33 cellular contexts compared by ENCODE assay signal in genomic region chr7:19099194-19099593, GRCh38. TPM values are rescaled to one million over a fixed set of nuclear protein-coding genes. Genes with fewer than 3 reads are reported as not detected.
"Had no signal": no experiment of that assay in that cellular context is flagged by ENCODE, and none has a peak within 500 bp of the region (broad histone marks: within the 10 kb centered on the region; RNA-seq: fewer than 3 reads in every experiment).

No MANE protein-coding gene starts in this region.

- H3K27ac ChIP-seq: left lung, lower lobe of right lung, neural progenitor cell, neutrophil, parathyroid adenoma, right atrium auricular region, right lobe of liver, stomach, thoracic aorta, tibial artery, upper lobe of right lung had no signal

- H3K9me3 Mint-ChIP-seq: natural killer cell; nephron progenitor cell; neural progenitor cell; stimulated activated naive B cell treated with anti-CD40 and anti-IgM and Interleukin-4, amounts not matched to agents 10 μg/mL and 1 μg/mL and 100 μg/mL, for 72 hours had no signal

- H3K27me3 ChIP-seq: right atrium auricular region had no signal

- H3K27ac Mint-ChIP-seq: immature natural killer cell; naive B cell; natural killer cell; nephron progenitor cell; neural progenitor cell; progenitor cell of endocrine pancreas; stimulated activated naive B cell treated with anti-CD40 and anti-IgM and Interleukin-4, amounts not matched to agents 10 μg/mL and 1 μg/mL and 100 μg/mL, for 72 hours had no signal

- DNase-seq: hippocampal formation; immature natural killer cell; kidney; left colon; left lung; lower lobe of right lung; mammary epithelial cell; mesenchymal stem cell; naive B cell; natural killer cell; nephron progenitor cell; occipital lobe; right lobe of liver; stimulated activated CD4-positive, alpha-beta T cell treated with anti-CD3 and anti-CD28 coated beads, Interleukin-1b, Interleukin-23, amount 100 ng/mL, for 48 hours; stimulated activated CD4-positive, alpha-beta T cell treated with anti-CD3 and anti-CD28 coated beads, Interleukin-4, amount 100 ng/mL, for 1 hour; stimulated activated naive B cell treated with anti-CD40 and anti-IgM and Interleukin-4, amounts not matched to agents 10 μg/mL and 1 μg/mL and 100 μg/mL, for 72 hours; stimulated activated naive CD8-positive, alpha-beta T cell treated with anti-CD3 and anti-CD28 coated beads, Interleukin-15, Interleukin-2, amounts not matched to agents 100 U/mL and 50 U/mL, for 24 hours; stomach; tibial artery; upper lobe of right lung had no signal

- H3K36me3 Mint-ChIP-seq: immature natural killer cell; naive B cell; natural killer cell; neural progenitor cell; stimulated activated naive B cell treated with anti-CD40 and anti-IgM and Interleukin-4, amounts not matched to agents 10 μg/mL and 1 μg/mL and 100 μg/mL, for 72 hours had no signal

- H3K4me1 ChIP-seq: left lung, lower lobe of right lung, neural progenitor cell, parathyroid adenoma, right atrium auricular region, right lobe of liver, stomach, tibial artery, upper lobe of right lung had no signal

- H3K9me3 ChIP-seq: left lung, lower lobe of right lung, neutrophil, right atrium auricular region, right lobe of liver, stomach, thoracic aorta, tibial artery, upper lobe of right lung had no signal

- H3K4me1 Mint-ChIP-seq: immature natural killer cell; naive B cell; natural killer cell; nephron progenitor cell; neural progenitor cell; stimulated activated naive B cell treated with anti-CD40 and anti-IgM and Interleukin-4, amounts not matched to agents 10 μg/mL and 1 μg/mL and 100 μg/mL, for 72 hours had no signal

- H3K4me3 ChIP-seq: left lung, lower lobe of right lung, neural progenitor cell, right atrium auricular region, right lobe of liver, smooth muscle cell, stomach, thoracic aorta, tibial artery, upper lobe of right lung had no signal

- H3K4me3 Mint-ChIP-seq: immature natural killer cell; naive B cell; natural killer cell; nephron progenitor cell; neural progenitor cell; stimulated activated naive B cell treated with anti-CD40 and anti-IgM and Interleukin-4, amounts not matched to agents 10 μg/mL and 1 μg/mL and 100 μg/mL, for 72 hours had no signal

- H3K36me3 ChIP-seq: left lung, lower lobe of right lung, neural progenitor cell, neutrophil, right atrium auricular region, right lobe of liver, stomach, thoracic aorta, tibial artery, upper lobe of right lung had no signal

- ATAC-seq: left colon; left lung; lower lobe of right lung; natural killer cell; right lobe of liver; stimulated activated naive B cell treated with anti-CD40 and anti-IgM and Interleukin-4, amounts not matched to agents 10 μg/mL and 1 μg/mL and 100 μg/mL, for 72 hours; stimulated activated naive CD8-positive, alpha-beta T cell treated with anti-CD3 and anti-CD28 coated beads, Interleukin-15, Interleukin-2, amounts not matched to agents 100 U/mL and 50 U/mL, for 24 hours; upper lobe of right lung had no signal

RNA-seq across cellular contexts. Expression of gene TWIST1, which starts 18.2 kb away (rescaled TPM):
- total RNA-seq: lower lobe of right lung, mononuclear cell, natural killer cell, renal cortical epithelial cell, upper lobe of right lung had no signal

RNA-seq across cellular contexts. Expression of gene FERD3L, which starts 46.0 kb away (rescaled TPM):
- total RNA-seq: kidney, left colon, left lung, liver, lower lobe of right lung, mammary epithelial cell, mononuclear cell, natural killer cell, occipital lobe, osteocyte, progenitor cell of endocrine pancreas, pulmonary artery endothelial cell, renal cortical epithelial cell, right atrium auricular region, right lobe of liver, skeletal muscle tissue, smooth muscle cell, stomach, thoracic aorta, upper lobe of right lung had no signal
